Comparison of ENCODE assay signal across 2 cellular contexts in the genomic region with DNA sequence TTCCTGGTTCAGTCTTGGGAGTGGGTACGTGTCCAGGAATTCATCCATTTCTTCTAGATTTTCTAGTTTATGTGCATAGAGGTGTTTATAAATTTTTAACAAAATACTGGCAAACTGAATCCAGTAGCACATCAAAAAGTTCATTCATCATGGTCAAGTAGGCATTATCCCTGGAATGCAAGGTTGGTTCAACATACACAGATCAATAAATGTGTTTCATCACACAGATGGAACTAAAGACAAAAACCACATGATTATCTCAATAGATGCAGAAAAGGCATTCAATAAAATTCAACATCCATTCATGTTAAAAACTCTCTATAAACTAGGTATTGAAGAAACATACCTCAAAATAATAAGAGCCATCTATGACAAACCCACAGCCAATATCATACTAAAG. TPM values are rescaled to one million over a fixed set of nuclear protein-coding genes. Genes with fewer than 3 reads are reported as not detected.
"Had no signal": no experiment of that assay in that cellular context is flagged by ENCODE, and none has a peak within 500 bp of the region (broad histone marks: within the 10 kb centered on the region; RNA-seq: fewer than 3 reads in every experiment).

No MANE protein-coding gene starts in this region.

RNA-seq across cellular contexts. Expression of a gene that starts 18.5 kb away (rescaled TPM):
- total RNA-seq: G401, GM12878 had no signal
- polyA plus RNA-seq: GM12878 had no signal

RNA-seq across cellular contexts. Expression of a gene that starts 28.1 kb away (rescaled TPM):
- total RNA-seq: G401, GM12878 had no signal
- polyA plus RNA-seq: GM12878 had no signal

RNA-seq across cellular contexts. Expression of a gene that starts 43.9 kb away (rescaled TPM):
- total RNA-seq: G401, GM12878 had no signal
- polyA plus RNA-seq: GM12878 had no signal
